Comparison of ENCODE assay signal across 23 cellular contexts in the genomic region with DNA sequence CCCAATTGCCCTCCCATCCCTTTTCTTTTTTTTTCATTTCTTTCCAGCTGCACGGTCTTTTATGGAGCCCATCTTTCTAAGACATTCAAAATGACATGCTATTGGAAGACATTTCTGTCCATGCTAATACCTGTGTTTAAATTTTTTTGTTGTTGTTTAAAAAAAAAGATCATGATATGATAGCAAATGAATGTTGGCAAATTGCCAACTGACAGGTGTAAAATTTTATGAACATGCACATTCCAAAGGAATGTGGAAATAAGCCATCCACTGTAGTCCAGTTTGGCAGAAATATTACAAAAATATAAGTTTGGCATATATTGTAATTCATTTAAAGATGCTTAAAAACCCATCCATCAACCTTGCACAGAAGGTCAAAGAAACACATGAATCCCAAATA.
"Had no signal": no experiment of that assay in that cellular context is flagged by ENCODE, and none has a peak within 500 bp of the region (broad histone marks: within the 10 kb centered on the region; RNA-seq: fewer than 3 reads in every experiment).

No MANE protein-coding gene starts in this region.

- DNase-seq: activated CD4-positive, alpha-beta T cell treated with anti-CD3 and anti-CD28 coated beads for 4 hours; activated CD8-positive, alpha-beta memory T cell treated with anti-CD3 and anti-CD28 coated beads, Interleukin-2, amount 50 U/mL, for 4 hours; activated CD8-positive, alpha-beta T cell treated with anti-CD3 and anti-CD28 coated beads for 36 hours; activated naive CD4-positive, alpha-beta T cell treated with anti-CD3 and anti-CD28 coated beads, Interleukin-2, amount 50 U/mL, for 16 hours; activated naive CD8-positive, alpha-beta T cell treated with anti-CD3 and anti-CD28 coated beads, Interleukin-2, amount 10 ng/mL, durations not matched to agents 7 days and 5 days; activated T-cell treated with anti-CD3 and anti-CD28 coated beads, Interleukin-2, amount 50 U/mL, for 72 hours; adrenal gland; anterior cingulate cortex; body of pancreas; KG1; NCI-H1092; NCI-H1417; NCI-H1930; NCI-H2171; NCI-H2227 treated with DMSO at 0.1 percent for 48 hours; NCI-H446 treated with DMSO at 0.1 percent for 48 hours; NCI-H524 treated with DMSO at 0.1 percent for 48 hours; NCI-H774; SHP77 treated with DMSO at 0.1 percent for 48 hours had no signal

- ATAC-seq: activated CD4-positive, CD25-positive, alpha-beta regulatory T cell treated with anti-CD3 and anti-CD28 coated beads, Interleukin-2, amount 50 U/mL, for 24 hours; activated CD8-positive, alpha-beta T cell treated with anti-CD3 and anti-CD28 coated beads for 36 hours; activated T-cell treated with anti-CD3 and anti-CD28 coated beads, Interleukin-2, amount 50 U/mL, for 72 hours; body of pancreas had no signal

- H3K9me3 Mint-ChIP-seq: activated CD8-positive, alpha-beta T cell treated with anti-CD3 and anti-CD28 coated beads for 36 hours; activated naive CD8-positive, alpha-beta T cell treated with anti-CD3 and anti-CD28 coated beads, Interleukin-2, amount 10 ng/mL, durations not matched to agents 7 days and 5 days; activated T-helper 2 cell treated with anti-CD3 and anti-CD28 coated beads, Interferon-gamma antibody, Interleukin-2, Interleukin-4, amounts not matched to agents 10 μg/mL and 5 μg/mL and 100 μg/mL, durations not matched to agents 14 hours and 24 hours and 36 hours; T-helper 1 cell treated with Interleukin-12 subunit alpha and Interleukin-12 subunit beta and Interleukin-4 antibody, amounts not matched to agents 30 μg/mL and 1 μg/mL, for 36 hours had no signal

- H3K4me3 ChIP-seq: adrenal gland, body of pancreas had no signal

- H3K36me3 ChIP-seq: adrenal gland had no signal

- H3K27me3 Mint-ChIP-seq: activated CD8-positive, alpha-beta T cell treated with anti-CD3 and anti-CD28 coated beads for 36 hours; activated naive CD8-positive, alpha-beta T cell treated with anti-CD3 and anti-CD28 coated beads, Interleukin-2, amount 10 ng/mL, durations not matched to agents 7 days and 5 days; central memory CD8-positive, alpha-beta T cell had no signal

- H3K27ac Mint-ChIP-seq: activated CD8-positive, alpha-beta T cell treated with anti-CD3 and anti-CD28 coated beads for 36 hours; activated naive CD8-positive, alpha-beta T cell treated with anti-CD3 and anti-CD28 coated beads, Interleukin-2, amount 10 ng/mL, durations not matched to agents 7 days and 5 days; activated T-cell treated with anti-CD3 and anti-CD28 coated beads, Interleukin-2, amount 50 U/mL, for 72 hours; activated T-helper 2 cell treated with anti-CD3 and anti-CD28 coated beads, Interferon-gamma antibody, Interleukin-2, Interleukin-4, amounts not matched to agents 10 μg/mL and 5 μg/mL and 100 μg/mL, durations not matched to agents 14 hours and 24 hours and 36 hours; T-helper 1 cell treated with Interleukin-12 subunit alpha and Interleukin-12 subunit beta and Interleukin-4 antibody, amounts not matched to agents 30 μg/mL and 1 μg/mL, for 36 hours had no signal

- H3K27ac ChIP-seq: adrenal gland, body of pancreas had no signal

- H3K4me3 Mint-ChIP-seq: activated CD8-positive, alpha-beta T cell treated with anti-CD3 and anti-CD28 coated beads for 36 hours; activated naive CD8-positive, alpha-beta T cell treated with anti-CD3 and anti-CD28 coated beads, Interleukin-2, amount 10 ng/mL, durations not matched to agents 7 days and 5 days; activated T-cell treated with anti-CD3 and anti-CD28 coated beads, Interleukin-2, amount 50 U/mL, for 72 hours; central memory CD8-positive, alpha-beta T cell; T-helper 1 cell treated with Interleukin-12 subunit alpha and Interleukin-12 subunit beta and Interleukin-4 antibody, amounts not matched to agents 30 μg/mL and 1 μg/mL, for 36 hours had no signal

- H3K4me1 Mint-ChIP-seq: activated naive CD8-positive, alpha-beta T cell treated with anti-CD3 and anti-CD28 coated beads, Interleukin-2, amount 10 ng/mL, durations not matched to agents 7 days and 5 days; central memory CD8-positive, alpha-beta T cell had no signal

- H3K27me3 ChIP-seq: adrenal gland, body of pancreas had no signal

- H3K36me3 Mint-ChIP-seq: activated naive CD8-positive, alpha-beta T cell treated with anti-CD3 and anti-CD28 coated beads, Interleukin-2, amount 10 ng/mL, durations not matched to agents 7 days and 5 days had no signal

- H3K4me1 ChIP-seq: adrenal gland, body of pancreas had no signal

- H3K9me3 ChIP-seq: adrenal gland, body of pancreas had no signal
